33 cellular contexts compared by ENCODE assay signal in genomic region chr9:128337972-128338371, GRCh38.
"Had no signal": no experiment of that assay in that cellular context is flagged by ENCODE, and none has a peak within 500 bp of the region (broad histone marks: within the 10 kb centered on the region; RNA-seq: fewer than 3 reads in every experiment).

No MANE protein-coding gene starts in this region.

- H3K9me3 ChIP-seq: adrenal gland, breast epithelium, colonic mucosa, esophagus squamous epithelium, gastroesophageal sphincter had no signal

- H3K27ac ChIP-seq: adrenal gland, breast epithelium, cardiac muscle cell, colonic mucosa, epithelial cell of prostate, esophagus squamous epithelium, gastroesophageal sphincter had no signal

- H3K4me1 ChIP-seq: breast epithelium, colonic mucosa had no signal

- H3K4me3 Mint-ChIP-seq: activated CD4-positive, alpha-beta memory T cell treated with anti-CD3 and anti-CD28 coated beads, Interleukin-2, amount 10 ng/mL, durations not matched to agents 7 days and 5 days; activated CD4-positive, alpha-beta T cell treated with anti-CD3 and anti-CD28 coated beads, Interleukin-2, amount 10 ng/mL, durations not matched to agents 7 days and 5 days; activated naive CD4-positive, alpha-beta T cell treated with anti-CD3 and anti-CD28 coated beads for 36 hours; activated naive CD4-positive, alpha-beta T cell treated with anti-CD3 and anti-CD28 coated beads, Interleukin-2, amount 50 U/mL, for 24 hours; activated naive CD8-positive, alpha-beta T cell treated with anti-CD3 and anti-CD28 coated beads for 36 hours; activated naive CD8-positive, alpha-beta T cell treated with anti-CD3 and anti-CD28 coated beads, Interleukin-2, amount 50 U/mL, for 24 hours; activated T-cell treated with anti-CD3 and anti-CD28 coated beads, Interleukin-2, amount 50 U/mL, for 4 hours; activated T-helper 1 cell treated with anti-CD3 and anti-CD28 coated beads, Interleukin-12 subunit alpha, Interleukin-12 subunit beta, Interleukin-2, Interleukin-4 antibody, amounts not matched to agents 30 ng/mL and 10 ng/mL and 1 ng/mL, durations not matched to agents 14 hours and 24 hours and 36 hours; brain had no signal

- H3K36me3 ChIP-seq: breast epithelium, cardiac muscle cell had no signal

- H3K27me3 ChIP-seq: adrenal gland, breast epithelium, cardiac muscle cell, colonic mucosa, esophagus squamous epithelium, gastroesophageal sphincter had no signal

- H3K27ac Mint-ChIP-seq: activated CD4-positive, alpha-beta memory T cell treated with anti-CD3 and anti-CD28 coated beads, Interleukin-2, amount 10 ng/mL, durations not matched to agents 7 days and 5 days; activated CD4-positive, alpha-beta T cell treated with anti-CD3 and anti-CD28 coated beads, Interleukin-2, amount 10 ng/mL, durations not matched to agents 7 days and 5 days; activated naive CD4-positive, alpha-beta T cell treated with anti-CD3 and anti-CD28 coated beads for 36 hours; activated naive CD4-positive, alpha-beta T cell treated with anti-CD3 and anti-CD28 coated beads, Interleukin-2, amount 50 U/mL, for 24 hours; activated naive CD8-positive, alpha-beta T cell treated with anti-CD3 and anti-CD28 coated beads for 36 hours; activated naive CD8-positive, alpha-beta T cell treated with anti-CD3 and anti-CD28 coated beads, Interleukin-2, amount 50 U/mL, for 24 hours; activated T-helper 1 cell treated with anti-CD3 and anti-CD28 coated beads, Interleukin-12 subunit alpha, Interleukin-12 subunit beta, Interleukin-2, Interleukin-4 antibody, amounts not matched to agents 30 ng/mL and 10 ng/mL and 1 ng/mL, durations not matched to agents 14 hours and 24 hours and 36 hours; activated T-helper 2 cell treated with anti-CD3 and anti-CD28 coated beads, Interferon-gamma antibody, Interleukin-2, Interleukin-4, amounts not matched to agents 10 μg/mL and 5 μg/mL and 100 μg/mL, durations not matched to agents 14 hours and 24 hours and 36 hours; brain had no signal

- H3K27me3 Mint-ChIP-seq: activated CD4-positive, alpha-beta memory T cell treated with anti-CD3 and anti-CD28 coated beads, Interleukin-2, amount 10 ng/mL, durations not matched to agents 7 days and 5 days; activated CD4-positive, alpha-beta T cell treated with anti-CD3 and anti-CD28 coated beads, Interleukin-2, amount 10 ng/mL, durations not matched to agents 7 days and 5 days; activated naive CD4-positive, alpha-beta T cell treated with anti-CD3 and anti-CD28 coated beads, Interleukin-2, amount 50 U/mL, for 24 hours; activated naive CD8-positive, alpha-beta T cell treated with anti-CD3 and anti-CD28 coated beads for 36 hours; activated naive CD8-positive, alpha-beta T cell treated with anti-CD3 and anti-CD28 coated beads, Interleukin-2, amount 50 U/mL, for 24 hours had no signal

- FAIRE-seq: endometrium, endothelial cell of umbilical vein had no signal

- H3K9me3 Mint-ChIP-seq: activated CD4-positive, alpha-beta memory T cell treated with anti-CD3 and anti-CD28 coated beads, Interleukin-2, amount 10 ng/mL, durations not matched to agents 7 days and 5 days; activated CD4-positive, alpha-beta T cell treated with anti-CD3 and anti-CD28 coated beads, Interleukin-2, amount 10 ng/mL, durations not matched to agents 7 days and 5 days; activated naive CD4-positive, alpha-beta T cell treated with anti-CD3 and anti-CD28 coated beads for 36 hours; activated naive CD4-positive, alpha-beta T cell treated with anti-CD3 and anti-CD28 coated beads, Interleukin-2, amount 50 U/mL, for 24 hours; activated naive CD8-positive, alpha-beta T cell treated with anti-CD3 and anti-CD28 coated beads for 36 hours; activated naive CD8-positive, alpha-beta T cell treated with anti-CD3 and anti-CD28 coated beads, Interleukin-2, amount 50 U/mL, for 24 hours; activated T-cell treated with anti-CD3 and anti-CD28 coated beads, Interleukin-2, amount 50 U/mL, for 4 hours; activated T-helper 1 cell treated with anti-CD3 and anti-CD28 coated beads, Interleukin-12 subunit alpha, Interleukin-12 subunit beta, Interleukin-2, Interleukin-4 antibody, amounts not matched to agents 30 ng/mL and 10 ng/mL and 1 ng/mL, durations not matched to agents 14 hours and 24 hours and 36 hours; activated T-helper 2 cell treated with anti-CD3 and anti-CD28 coated beads, Interferon-gamma antibody, Interleukin-2, Interleukin-4, amounts not matched to agents 10 μg/mL and 5 μg/mL and 100 μg/mL, durations not matched to agents 14 hours and 24 hours and 36 hours; brain had no signal

- H3K4me3 ChIP-seq: adrenal gland, breast epithelium, cardiac muscle cell, colonic mucosa, esophagus squamous epithelium, gastroesophageal sphincter had no signal

- H3K36me3 Mint-ChIP-seq: activated naive CD4-positive, alpha-beta T cell treated with anti-CD3 and anti-CD28 coated beads, Interleukin-2, amount 50 U/mL, for 24 hours; brain had no signal

- DNase-seq: activated CD4-positive, alpha-beta memory T cell treated with anti-CD3 and anti-CD28 coated beads, Interleukin-2, amount 10 ng/mL, durations not matched to agents 7 days and 5 days; activated CD4-positive, alpha-beta T cell treated with anti-CD3 and anti-CD28 coated beads for 1 hour; activated CD4-positive, alpha-beta T cell treated with anti-CD3 and anti-CD28 coated beads for 4 hours; activated CD4-positive, alpha-beta T cell treated with anti-CD3 and anti-CD28 coated beads, Interleukin-2, amount 10 ng/mL, durations not matched to agents 7 days and 5 days; activated CD4-positive, alpha-beta T cell treated with anti-CD3 and anti-CD28 coated beads, Interleukin-2, amount 50 U/mL, for 4 hours; activated CD8-positive, alpha-beta memory T cell treated with anti-CD3 and anti-CD28 coated beads, Interleukin-2, amount 50 U/mL, for 48 hours; activated effector memory CD4-positive, alpha-beta T cell treated with anti-CD3 and anti-CD28 coated beads, Interleukin-2, amount 50 U/mL, for 16 hours; activated naive CD4-positive, alpha-beta T cell treated with anti-CD3 and anti-CD28 coated beads for 36 hours; activated naive CD8-positive, alpha-beta T cell treated with anti-CD3 and anti-CD28 coated beads for 36 hours; activated naive CD8-positive, alpha-beta T cell treated with anti-CD3 and anti-CD28 coated beads, Interleukin-2, amount 50 U/mL, for 24 hours; activated T-cell treated with anti-CD3 and anti-CD28 coated beads for 4 hours; activated T-cell treated with anti-CD3 and anti-CD28 coated beads, Interleukin-2, amount 50 U/mL, for 4 hours; adrenal gland; amygdala; aorta; central memory CD4-positive, alpha-beta T cell; cerebellar nuclear complex; colonic mucosa; effector CD8-positive, alpha-beta T cell; esophagus squamous epithelium; foreskin melanocyte; hippocampal formation; T-helper 2 cell had no signal

- ATAC-seq: activated naive CD8-positive, alpha-beta T cell treated with anti-CD3 and anti-CD28 coated beads, Interleukin-2, amount 50 U/mL, for 24 hours; activated T-cell treated with anti-CD3 and anti-CD28 coated beads, Interleukin-2, amount 50 U/mL, for 4 hours; gastroesophageal sphincter had no signal
